In the genomic region with DNA sequence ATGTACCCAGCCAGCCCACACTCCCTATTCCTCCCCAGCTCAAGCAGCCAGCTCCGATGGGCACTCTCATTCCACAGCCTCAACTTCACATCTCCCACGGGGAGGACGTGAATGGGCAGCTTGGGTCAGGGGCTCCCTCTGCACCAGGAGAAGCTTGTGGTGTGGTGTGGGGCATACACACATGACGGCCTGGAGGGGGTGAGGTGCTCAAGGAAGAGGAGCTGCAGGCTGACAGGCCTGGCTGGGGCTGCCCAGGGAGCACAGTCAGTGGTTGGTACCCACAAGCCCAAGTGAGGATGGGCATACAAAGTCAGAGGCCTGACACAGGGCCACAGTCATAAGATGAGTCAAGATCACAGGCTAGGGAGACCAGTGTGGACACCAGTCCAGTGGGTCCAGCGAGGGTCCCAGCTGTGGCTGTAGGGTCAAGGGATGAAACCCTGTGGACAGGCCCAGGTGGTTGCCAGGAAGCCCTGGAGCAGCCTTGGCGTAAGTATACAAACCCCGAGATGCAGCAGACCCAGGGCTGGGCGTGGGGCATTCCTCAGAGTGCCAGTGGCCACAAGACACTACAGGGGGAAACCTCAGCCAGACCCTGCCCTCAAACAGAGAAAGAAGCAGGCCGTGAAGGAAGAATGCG, we compare ENCODE assay signal across 20 cellular contexts.
"Had no signal": no experiment of that assay in that cellular context is flagged by ENCODE, and none has a peak within 500 bp of the region (broad histone marks: within the 10 kb centered on the region; RNA-seq: fewer than 3 reads in every experiment).

No MANE protein-coding gene starts in this region.

- H3K9me3 Mint-ChIP-seq: naive thymus-derived CD4-positive, alpha-beta T cell had no signal

- ATAC-seq: foreskin keratinocyte; gastroesophageal sphincter; heart left ventricle; left lobe of liver; naive thymus-derived CD4-positive, alpha-beta T cell; sciatic nerve had no signal

- H3K27me3 Mint-ChIP-seq: naive thymus-derived CD4-positive, alpha-beta T cell had no signal

- H3K36me3 Mint-ChIP-seq: naive thymus-derived CD4-positive, alpha-beta T cell had no signal

- H3K4me3 Mint-ChIP-seq: naive thymus-derived CD4-positive, alpha-beta T cell had no signal

- DNase-seq: dermis blood vessel endothelial cell; effector memory CD4-positive, alpha-beta T cell; foreskin keratinocyte; heart left ventricle; kidney; mesenchymal stem cell; midbrain; naive thymus-derived CD4-positive, alpha-beta T cell; nucleus accumbens; stimulated activated CD4-positive, alpha-beta T cell treated with anti-CD3 and anti-CD28 coated beads, Interleukin-12 subunit alpha, Interleukin-12 subunit beta, amount 100 ng/mL, for 4 hours; stimulated activated CD4-positive, alpha-beta T cell treated with anti-CD3 and anti-CD28 coated beads, Interleukin-1b, Interleukin-23, amount 100 ng/mL, for 48 hours; stimulated activated CD4-positive, alpha-beta T cell treated with anti-CD3 and anti-CD28 coated beads, Interleukin-4, amount 100 ng/mL, for 1 hour; stimulated activated CD8-positive, alpha-beta memory T cell treated with anti-CD3 and anti-CD28 coated beads, Interleukin-4, amount 100 ng/mL, for 48 hours; stimulated activated naive CD4-positive, alpha-beta T cell treated with Interleukin-2 at 50 U/mL for 16 hours; stomach; thyroid gland; trophoblast cell had no signal
